2 cellular contexts compared by ENCODE assay signal in the genomic region with DNA sequence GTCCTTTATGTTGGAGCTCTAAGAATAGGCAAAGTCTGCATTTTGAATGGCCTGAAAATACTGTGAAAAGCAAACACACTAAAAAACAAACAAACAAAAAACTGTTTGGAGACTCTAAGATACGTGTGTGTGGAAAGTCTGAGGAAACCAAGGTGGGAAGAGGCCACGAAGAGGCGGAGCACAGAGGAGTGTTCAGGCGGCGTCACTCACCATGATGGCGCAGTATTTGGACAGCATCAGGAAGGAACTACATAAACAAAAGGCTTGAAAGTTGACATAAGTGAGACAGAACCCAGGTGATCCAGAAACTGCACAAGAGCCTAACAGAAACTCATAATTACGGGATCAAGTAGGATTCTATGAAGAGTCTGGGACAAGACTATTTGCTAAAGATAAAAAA.
TF ChIP-seq lines count a peak whose summit lies in the region.

No MANE protein-coding gene starts in this region.

TF ChIP-seq in HepG2, 621 proteins besides CTCF, POLR2A, EP300 and RAD21:
- 0 out of 2 replicates have a peak, but pooled peaks have one; percentile 16 for TF ChIP-seq FOXA3 (CRISPR knock-in tag; IDR thresholded peaks at IDR 0.05)
- no peak for TF ChIP-seq SMARCE1 (IDR thresholded peaks at IDR 0.05; ENCODE audit: borderline replicate concordance)
- TF ChIP-seq CREB1 (IDR thresholded peaks at IDR 0.05), result no peak
- TF ChIP-seq CREB1 (CRISPR knock-in tag; IDR thresholded peaks at IDR 0.05), result 0 out of 2 replicates have a peak, but pooled peaks have one; percentile 30
- TF ChIP-seq MAFK (conservative IDR thresholded peaks at IDR 0.05 in 1 of 2, IDR thresholded peaks at IDR 0.05 in 1 of 2; ENCODE audit: low read length in 2 of 2), result no peak

TF ChIP-seq in K562, 482 proteins besides CTCF, POLR2A, EP300 and RAD21 (continues in another document):
- TF ChIP-seq TBP (optimal IDR thresholded peaks at IDR 0.05; ENCODE audit: low read depth, low read length), result peak; percentile 12
- peak; percentile 43 for TF ChIP-seq MEIS2 (IDR thresholded peaks at IDR 0.05; ENCODE audit: partially characterized antibody)
- no peak for TF ChIP-seq TEAD1 (CRISPR knock-in tag; IDR thresholded peaks at IDR 0.05)
- no peak for TF ChIP-seq ZFX (CRISPR knock-in tag; IDR thresholded peaks at IDR 0.05)
- TF ChIP-seq, protein P1, sequence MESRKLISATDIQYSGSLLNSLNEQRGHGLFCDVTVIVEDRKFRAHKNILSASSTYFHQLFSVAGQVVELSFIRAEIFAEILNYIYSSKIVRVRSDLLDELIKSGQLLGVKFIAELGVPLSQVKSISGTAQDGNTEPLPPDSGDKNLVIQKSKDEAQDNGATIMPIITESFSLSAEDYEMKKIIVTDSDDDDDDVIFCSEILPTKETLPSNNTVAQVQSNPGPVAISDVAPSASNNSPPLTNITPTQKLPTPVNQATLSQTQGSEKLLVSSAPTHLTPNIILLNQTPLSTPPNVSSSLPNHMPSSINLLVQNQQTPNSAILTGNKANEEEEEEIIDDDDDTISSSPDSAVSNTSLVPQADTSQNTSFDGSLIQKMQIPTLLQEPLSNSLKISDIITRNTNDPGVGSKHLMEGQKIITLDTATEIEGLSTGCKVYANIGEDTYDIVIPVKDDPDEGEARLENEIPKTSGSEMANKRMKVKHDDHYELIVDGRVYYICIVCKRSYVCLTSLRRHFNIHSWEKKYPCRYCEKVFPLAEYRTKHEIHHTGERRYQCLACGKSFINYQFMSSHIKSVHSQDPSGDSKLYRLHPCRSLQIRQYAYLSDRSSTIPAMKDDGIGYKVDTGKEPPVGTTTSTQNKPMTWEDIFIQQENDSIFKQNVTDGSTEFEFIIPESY (CRISPR knock-in tag; IDR thresholded peaks at IDR 0.05), result 0 out of 2 replicates have a peak, but pooled peaks have one; percentile 40
- TF ChIP-seq ZNF431 (CRISPR knock-in tag; IDR thresholded peaks at IDR 0.05), result no peak
- no peak for TF ChIP-seq HEY1 (CRISPR knock-in tag; IDR thresholded peaks at IDR 0.05; ENCODE audit: borderline replicate concordance)
- no peak for TF ChIP-seq ARID3A (IDR thresholded peaks at IDR 0.05; ENCODE audit: borderline replicate concordance, low read depth, low read length)
- TF ChIP-seq GABPA (tag; conservative IDR thresholded peaks at IDR 0.05; ENCODE audit: low read depth), result no peak
- TF ChIP-seq ZNF316 (IDR thresholded peaks at IDR 0.05), result peak; percentile 32; the same call in 1 of the 2 replicates
- 0 out of 2 replicates have a peak, but pooled peaks have one; percentile 49 for TF ChIP-seq CREB3 (tag; conservative IDR thresholded peaks at IDR 0.05; ENCODE audit: low read depth)
- no peak for TF ChIP-seq HMGN3 (IDR thresholded peaks at IDR 0.05; ENCODE audit: borderline replicate concordance, extremely low read depth, insufficient read length, low read depth, low read length)
- 0 out of 2 replicates have a peak, but pooled peaks have one; percentile 18 for TF ChIP-seq CREB1 (IDR thresholded peaks at IDR 0.05)
- no peak for TF ChIP-seq CREB1 (CRISPR knock-in tag; IDR thresholded peaks at IDR 0.05)
- no peak for TF ChIP-seq HDAC8 (tag; IDR thresholded peaks at IDR 0.05)
- TF ChIP-seq, protein P2, sequence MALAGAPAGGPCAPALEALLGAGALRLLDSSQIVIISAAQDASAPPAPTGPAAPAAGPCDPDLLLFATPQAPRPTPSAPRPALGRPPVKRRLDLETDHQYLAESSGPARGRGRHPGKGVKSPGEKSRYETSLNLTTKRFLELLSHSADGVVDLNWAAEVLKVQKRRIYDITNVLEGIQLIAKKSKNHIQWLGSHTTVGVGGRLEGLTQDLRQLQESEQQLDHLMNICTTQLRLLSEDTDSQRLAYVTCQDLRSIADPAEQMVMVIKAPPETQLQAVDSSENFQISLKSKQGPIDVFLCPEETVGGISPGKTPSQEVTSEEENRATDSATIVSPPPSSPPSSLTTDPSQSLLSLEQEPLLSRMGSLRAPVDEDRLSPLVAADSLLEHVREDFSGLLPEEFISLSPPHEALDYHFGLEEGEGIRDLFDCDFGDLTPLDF (CRISPR knock-in tag; IDR thresholded peaks at IDR 0.05), result no peak
- peak; percentile 53; the same call in 1 of the 2 replicates for TF ChIP-seq ZNF592 (IDR thresholded peaks at IDR 0.05)
- TF ChIP-seq ZKSCAN1 (IDR thresholded peaks at IDR 0.05; ENCODE audit: low read depth, low read length), result no peak
- no peak for TF ChIP-seq NONO (IDR thresholded peaks at IDR 0.05; ENCODE audit: low read depth in 2 of 2, low read length in 1 of 2)
- TF ChIP-seq TRIM25 (IDR thresholded peaks at IDR 0.05; ENCODE audit: borderline replicate concordance), result no peak
- peak; percentile 55; the same call in 1 of the 2 replicates for TF ChIP-seq CREM (IDR thresholded peaks at IDR 0.05; ENCODE audit: low read depth)
- peak in 1 of 3 experiments; percentile 24 for TF ChIP-seq YY1 (IDR thresholded peaks at IDR 0.05; ENCODE audit: borderline replicate concordance in 1 of 3, control insufficient read depth in 1 of 3, extremely low read depth in 1 of 3, insufficient read depth in 3 of 3, insufficient read length in 1 of 3, insufficient replicate concordance in 2 of 3, low read depth in 1 of 3, low read length in 2 of 3)
- no peak for TF ChIP-seq CEBPB (tag; IDR thresholded peaks at IDR 0.05)
- peak; percentile 48 for TF ChIP-seq NFE2 (IDR thresholded peaks at IDR 0.05; ENCODE audit: low read depth)
- TF ChIP-seq, protein P3, sequence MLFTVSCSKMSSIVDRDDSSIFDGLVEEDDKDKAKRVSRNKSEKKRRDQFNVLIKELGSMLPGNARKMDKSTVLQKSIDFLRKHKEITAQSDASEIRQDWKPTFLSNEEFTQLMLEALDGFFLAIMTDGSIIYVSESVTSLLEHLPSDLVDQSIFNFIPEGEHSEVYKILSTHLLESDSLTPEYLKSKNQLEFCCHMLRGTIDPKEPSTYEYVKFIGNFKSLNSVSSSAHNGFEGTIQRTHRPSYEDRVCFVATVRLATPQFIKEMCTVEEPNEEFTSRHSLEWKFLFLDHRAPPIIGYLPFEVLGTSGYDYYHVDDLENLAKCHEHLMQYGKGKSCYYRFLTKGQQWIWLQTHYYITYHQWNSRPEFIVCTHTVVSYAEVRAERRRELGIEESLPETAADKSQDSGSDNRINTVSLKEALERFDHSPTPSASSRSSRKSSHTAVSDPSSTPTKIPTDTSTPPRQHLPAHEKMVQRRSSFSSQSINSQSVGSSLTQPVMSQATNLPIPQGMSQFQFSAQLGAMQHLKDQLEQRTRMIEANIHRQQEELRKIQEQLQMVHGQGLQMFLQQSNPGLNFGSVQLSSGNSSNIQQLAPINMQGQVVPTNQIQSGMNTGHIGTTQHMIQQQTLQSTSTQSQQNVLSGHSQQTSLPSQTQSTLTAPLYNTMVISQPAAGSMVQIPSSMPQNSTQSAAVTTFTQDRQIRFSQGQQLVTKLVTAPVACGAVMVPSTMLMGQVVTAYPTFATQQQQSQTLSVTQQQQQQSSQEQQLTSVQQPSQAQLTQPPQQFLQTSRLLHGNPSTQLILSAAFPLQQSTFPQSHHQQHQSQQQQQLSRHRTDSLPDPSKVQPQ (CRISPR knock-in tag; IDR thresholded peaks at IDR 0.05; ENCODE audit: borderline replicate concordance), result no peak
- TF ChIP-seq PKNOX1 (IDR thresholded peaks at IDR 0.05), result peak; percentile 75
- no peak for TF ChIP-seq KLF6 (CRISPR knock-in tag; IDR thresholded peaks at IDR 0.05; ENCODE audit: borderline replicate concordance)
